In the genomic region with DNA sequence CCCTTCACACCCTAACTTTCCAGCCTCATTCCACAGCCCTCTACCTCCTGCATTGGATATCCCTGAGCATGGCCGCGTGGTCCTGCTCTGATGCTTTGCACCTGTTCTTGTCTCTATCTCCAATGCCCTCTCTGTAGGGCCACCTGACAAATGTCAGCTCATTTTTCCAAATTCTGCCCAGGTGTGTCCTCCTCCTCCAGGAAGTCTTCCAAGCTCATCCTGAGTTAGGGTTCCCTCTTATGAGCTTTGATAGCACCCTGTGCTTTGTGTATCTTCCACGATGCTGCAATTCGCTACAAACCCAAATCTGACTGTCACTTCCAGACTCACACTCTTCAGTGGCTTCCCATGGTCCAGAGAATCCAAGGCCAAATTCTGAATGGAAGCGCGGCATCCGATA, we compare ENCODE assay signal across 34 cellular contexts.
"Had no signal": no experiment of that assay in that cellular context is flagged by ENCODE, and none has a peak within 500 bp of the region (broad histone marks: within the 10 kb centered on the region; RNA-seq: fewer than 3 reads in every experiment).

No MANE protein-coding gene starts in this region.

- H3K4me1 Mint-ChIP-seq: activated B cell treated with CpG ODN at 0.5 μM for 24 hours; activated CD4-positive, alpha-beta T cell treated with anti-CD3 and anti-CD28 coated beads, Interleukin-2, amount 10 ng/mL, durations not matched to agents 24 days and 14 days; activated T-helper 17 cell treated with anti-CD3 and anti-CD28 coated beads, Interleukin-2, amount 50 U/mL, for 72 hours had no signal

- DNase-seq: activated B cell treated with CpG ODN at 0.5 μM for 24 hours; activated CD4-positive, alpha-beta memory T cell treated with anti-CD3 and anti-CD28 coated beads for 36 hours; activated CD4-positive, alpha-beta T cell treated with anti-CD3 and anti-CD28 coated beads for 4 hours; activated CD4-positive, alpha-beta T cell treated with anti-CD3 and anti-CD28 coated beads, Interleukin-2, amount 10 ng/mL, durations not matched to agents 24 days and 14 days; activated CD4-positive, alpha-beta T cell treated with anti-CD3 and anti-CD28 coated beads, Interleukin-2, amount 50 U/mL, for 1 hour; activated CD4-positive, alpha-beta T cell treated with anti-CD3 and anti-CD28 coated beads, Interleukin-2, amount 50 U/mL, for 4 hours; activated CD4-positive, CD25-positive, alpha-beta regulatory T cell treated with anti-CD3 and anti-CD28 coated beads, Interleukin-2, amount 50 U/mL, for 72 hours; activated CD8-positive, alpha-beta memory T cell treated with anti-CD3 and anti-CD28 coated beads, Interleukin-2, amount 50 U/mL, for 4 hours; activated CD8-positive, alpha-beta T cell treated with anti-CD3 and anti-CD28 coated beads for 36 hours; activated gamma-delta T cell; activated naive CD4-positive, alpha-beta T cell treated with anti-CD3 and anti-CD28 coated beads, Interleukin-2, amount 50 U/mL, for 16 hours; activated naive CD4-positive, alpha-beta T cell treated with Interleukin-2 at 50 U/mL for 16 hours; activated naive CD8-positive, alpha-beta T cell treated with anti-CD3 and anti-CD28 coated beads for 36 hours; activated T-cell treated with anti-CD3 and anti-CD28 coated beads for 4 hours; activated T-cell treated with anti-CD3 and anti-CD28 coated beads, Interleukin-2, amount 50 U/mL, for 1 hour; activated T-cell treated with anti-CD3 and anti-CD28 coated beads, Interleukin-2, amount 50 U/mL, for 4 hours; activated T-cell treated with anti-CD3 and anti-CD28 coated beads, Interleukin-2, amount 50 U/mL, for 72 hours; adrenal gland; amniotic stem cell; aorta; body of pancreas; brain microvascular endothelial cell; central memory CD4-positive, alpha-beta T cell; T-helper 1 cell; T-helper 2 cell; T-helper 9 cell had no signal

- H3K4me3 Mint-ChIP-seq: activated B cell treated with CpG ODN at 0.5 μM for 24 hours; activated CD4-positive, alpha-beta memory T cell treated with anti-CD3 and anti-CD28 coated beads for 36 hours; activated CD4-positive, alpha-beta T cell treated with anti-CD3 and anti-CD28 coated beads, Interleukin-2, amount 10 ng/mL, durations not matched to agents 24 days and 14 days; activated CD8-positive, alpha-beta T cell treated with anti-CD3 and anti-CD28 coated beads for 36 hours; activated naive CD8-positive, alpha-beta T cell treated with anti-CD3 and anti-CD28 coated beads for 36 hours; activated T-cell treated with anti-CD3 and anti-CD28 coated beads, Interleukin-2, amount 50 U/mL, for 4 hours; activated T-cell treated with anti-CD3 and anti-CD28 coated beads, Interleukin-2, amount 50 U/mL, for 72 hours; activated T-helper 1 cell treated with anti-CD3 and anti-CD28 coated beads, Interleukin-12 subunit alpha, Interleukin-12 subunit beta, Interleukin-2, Interleukin-4 antibody, amounts not matched to agents 30 ng/mL and 10 ng/mL and 1 ng/mL, durations not matched to agents 14 hours and 24 hours and 36 hours; activated T-helper 17 cell treated with anti-CD3 and anti-CD28 coated beads, Interleukin-2, amount 50 U/mL, for 72 hours; T-helper 1 cell treated with Interleukin-12 subunit alpha and Interleukin-12 subunit beta and Interleukin-4 antibody, amounts not matched to agents 30 μg/mL and 1 μg/mL, for 36 hours; T-helper 2 cell treated with Interferon-gamma antibody and Interleukin-4, amounts not matched to agents 5 μg/mL and 100 μg/mL, for 36 hours had no signal

- H3K9me3 ChIP-seq: adrenal gland, body of pancreas, breast epithelium had no signal

- H3K4me3 ChIP-seq: adrenal gland, body of pancreas, breast epithelium had no signal

- H3K27ac ChIP-seq: adrenal gland, body of pancreas, brain microvascular endothelial cell, breast epithelium had no signal

- H3K27me3 ChIP-seq: body of pancreas, brain microvascular endothelial cell, breast epithelium had no signal

- H3K36me3 ChIP-seq: adrenal gland, brain microvascular endothelial cell, breast epithelium had no signal

- H3K36me3 Mint-ChIP-seq: activated CD4-positive, alpha-beta memory T cell treated with anti-CD3 and anti-CD28 coated beads for 36 hours; activated naive CD4-positive, alpha-beta T cell treated with anti-CD3 and anti-CD28 coated beads, Interleukin-2, amount 50 U/mL, for 72 hours; activated naive CD8-positive, alpha-beta T cell treated with anti-CD3 and anti-CD28 coated beads for 36 hours had no signal

- FAIRE-seq: astrocyte, TTC549 had no signal

- H3K4me1 ChIP-seq: adrenal gland, breast epithelium had no signal

- H3K27ac Mint-ChIP-seq: activated B cell treated with CpG ODN at 0.5 μM for 24 hours; activated CD4-positive, alpha-beta memory T cell treated with anti-CD3 and anti-CD28 coated beads for 36 hours; activated CD4-positive, alpha-beta T cell treated with anti-CD3 and anti-CD28 coated beads, Interleukin-2, amount 10 ng/mL, durations not matched to agents 24 days and 14 days; activated CD8-positive, alpha-beta T cell treated with anti-CD3 and anti-CD28 coated beads for 36 hours; activated naive CD4-positive, alpha-beta T cell treated with anti-CD3 and anti-CD28 coated beads, Interleukin-2, amount 50 U/mL, for 72 hours; activated naive CD8-positive, alpha-beta T cell treated with anti-CD3 and anti-CD28 coated beads for 36 hours; activated T-cell treated with anti-CD3 and anti-CD28 coated beads, Interleukin-2, amount 50 U/mL, for 72 hours; activated T-helper 1 cell treated with anti-CD3 and anti-CD28 coated beads, Interleukin-12 subunit alpha, Interleukin-12 subunit beta, Interleukin-2, Interleukin-4 antibody, amounts not matched to agents 30 ng/mL and 10 ng/mL and 1 ng/mL, durations not matched to agents 14 hours and 24 hours and 36 hours; activated T-helper 17 cell treated with anti-CD3 and anti-CD28 coated beads, Interleukin-2, amount 50 U/mL, for 72 hours; T-helper 1 cell treated with Interleukin-12 subunit alpha and Interleukin-12 subunit beta and Interleukin-4 antibody, amounts not matched to agents 30 μg/mL and 1 μg/mL, for 36 hours; T-helper 2 cell treated with Interferon-gamma antibody and Interleukin-4, amounts not matched to agents 5 μg/mL and 100 μg/mL, for 36 hours had no signal

- ATAC-seq: activated CD8-positive, alpha-beta T cell treated with anti-CD3 and anti-CD28 coated beads for 36 hours; activated naive CD4-positive, alpha-beta T cell treated with anti-CD3 and anti-CD28 coated beads, Interleukin-2, amount 50 U/mL, for 72 hours; activated T-cell treated with anti-CD3 and anti-CD28 coated beads, Interleukin-2, amount 50 U/mL, for 4 hours; activated T-cell treated with anti-CD3 and anti-CD28 coated beads, Interleukin-2, amount 50 U/mL, for 72 hours; activated T-helper 17 cell treated with anti-CD3 and anti-CD28 coated beads, Interleukin-2, amount 50 U/mL, for 72 hours; body of pancreas had no signal

- H3K9me3 Mint-ChIP-seq: activated B cell treated with CpG ODN at 0.5 μM for 24 hours; activated CD4-positive, alpha-beta memory T cell treated with anti-CD3 and anti-CD28 coated beads for 36 hours; activated CD8-positive, alpha-beta T cell treated with anti-CD3 and anti-CD28 coated beads for 36 hours; activated naive CD4-positive, alpha-beta T cell treated with anti-CD3 and anti-CD28 coated beads, Interleukin-2, amount 50 U/mL, for 72 hours; activated T-cell treated with anti-CD3 and anti-CD28 coated beads, Interleukin-2, amount 50 U/mL, for 4 hours; activated T-helper 17 cell treated with anti-CD3 and anti-CD28 coated beads, Interleukin-2, amount 50 U/mL, for 72 hours; T-helper 1 cell treated with Interleukin-12 subunit alpha and Interleukin-12 subunit beta and Interleukin-4 antibody, amounts not matched to agents 30 μg/mL and 1 μg/mL, for 36 hours; T-helper 2 cell treated with Interferon-gamma antibody and Interleukin-4, amounts not matched to agents 5 μg/mL and 100 μg/mL, for 36 hours had no signal
